Comparison of ENCODE assay signal across 12 cellular contexts in the genomic region with DNA sequence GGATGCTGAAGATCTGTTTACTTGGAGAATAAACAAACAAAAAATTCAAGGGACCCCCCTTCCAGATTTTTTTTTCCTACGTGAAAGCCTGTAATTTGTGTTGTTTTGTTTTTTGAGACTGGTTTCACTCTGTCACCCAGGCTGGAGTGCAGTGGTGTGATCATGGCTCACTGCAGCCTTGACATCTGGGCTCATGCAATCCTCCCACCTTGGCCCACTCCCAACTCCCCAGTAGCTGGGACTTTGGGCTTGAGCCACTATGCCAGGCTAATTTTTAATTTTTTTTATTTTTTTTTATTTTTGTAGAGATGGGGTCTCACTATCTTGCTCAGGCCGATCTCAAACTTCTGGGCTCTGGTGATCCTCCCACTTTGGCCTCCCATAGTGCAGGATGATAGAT. TPM values are rescaled to one million over a fixed set of nuclear protein-coding genes. Genes with fewer than 3 reads are reported as not detected.
"Had no signal": no experiment of that assay in that cellular context is flagged by ENCODE, and none has a peak within 500 bp of the region (broad histone marks: within the 10 kb centered on the region; RNA-seq: fewer than 3 reads in every experiment).

No MANE protein-coding gene starts in this region.

- H3K9me3 ChIP-seq: SK-N-SH had no signal

- DNase-seq: activated CD4-positive, alpha-beta T cell treated with anti-CD3 and anti-CD28 coated beads, Interleukin-2, amount 50 U/mL, for 1 hour; activated naive CD4-positive, alpha-beta T cell; aorta; kidney glomerular epithelial cell; SK-N-SH; T-cell; T-helper 9 cell; trophoblast cell had no signal

- ATAC-seq: activated CD4-positive, CD25-positive, alpha-beta regulatory T cell treated with anti-CD3 and anti-CD28 coated beads, Interleukin-2, amount 50 U/mL, for 24 hours; stimulated activated memory B cell treated with anti-CD40 and anti-IgM and Interleukin-4, amounts not matched to agents 10 μg/mL and 1 μg/mL and 100 μg/mL, for 72 hours; T-cell had no signal

RNA-seq across cellular contexts. Expression of gene MRC1, which starts 2.3 kb away (rescaled TPM):
- total RNA-seq: mesothelial cell of epicardium, neural crest cell had no signal
- polyA plus RNA-seq: SK-N-SH had no signal

RNA-seq across cellular contexts. Expression of gene TMEM236, which starts 59.5 kb away (rescaled TPM):
- total RNA-seq: neural crest cell had no signal
